In genomic region chr1:15212216-15212988, GRCh38 we compare ENCODE assay signal across 24 cellular contexts. TPM values are rescaled to one million over a fixed set of nuclear protein-coding genes. Genes with fewer than 3 reads are reported as not detected.
DNase-seq lines count a peak whose midpoint lies in the region; ATAC-seq, FAIRE-seq and TF ChIP-seq lines count a peak whose summit lies in the region.
"Had no signal": no experiment of that assay in that cellular context is flagged by ENCODE, and none has a peak within 500 bp of the region (broad histone marks: within the 10 kb centered on the region; RNA-seq: fewer than 3 reads in every experiment).

No MANE protein-coding gene starts in this region.

- no peaks in the 10 kb centered on the region for H3K9me3 Mint-ChIP-seq in activated naive CD4-positive, alpha-beta T cell treated with anti-CD3 and anti-CD28 coated beads for 36 hours
- H3K9me3 Mint-ChIP-seq: activated CD4-positive, alpha-beta T cell treated with anti-CD3 and anti-CD28 coated beads, Interleukin-2, amount 10 ng/mL, durations not matched to agents 7 days and 5 days; activated naive CD4-positive, alpha-beta T cell treated with anti-CD3 and anti-CD28 coated beads, Interleukin-2, amount 10 ng/mL, durations not matched to agents 7 days and 5 days had no signal

- H3K79me2 ChIP-seq in fibroblast of lung (ENCODE audit: control insufficient read depth, insufficient read depth, low read length), result no peaks in the 10 kb centered on the region

- H2BK120ac ChIP-seq in neuronal stem cell (ENCODE audit: low read depth, low read length), result no peak overlapping the region

- H3K36me3 Mint-ChIP-seq in activated naive CD4-positive, alpha-beta T cell treated with anti-CD3 and anti-CD28 coated beads for 36 hours (ENCODE audit: low read depth), result no peaks in the 10 kb centered on the region
- H3K36me3 Mint-ChIP-seq: activated naive CD4-positive, alpha-beta T cell treated with anti-CD3 and anti-CD28 coated beads, Interleukin-2, amount 10 ng/mL, durations not matched to agents 7 days and 5 days had no signal

- no peak overlapping the region for H3K4me3 Mint-ChIP-seq in activated naive CD4-positive, alpha-beta T cell treated with anti-CD3 and anti-CD28 coated beads for 36 hours
- H3K4me3 Mint-ChIP-seq: activated CD4-positive, alpha-beta T cell treated with anti-CD3 and anti-CD28 coated beads, Interleukin-2, amount 10 ng/mL, durations not matched to agents 7 days and 5 days; activated naive CD4-positive, alpha-beta T cell treated with anti-CD3 and anti-CD28 coated beads, Interleukin-2, amount 10 ng/mL, durations not matched to agents 7 days and 5 days had no signal

- WGBS in neuronal stem cell (ENCODE audit: extremely low coverage in 2 of 2, insufficient read length in 2 of 2, insufficient replicate concordance in 1 of 2), 2 donors, result no CpG with 5 or more reads among the region's 19 CpGs

- no peaks in the 10 kb centered on the region for H3K27me3 ChIP-seq in fibroblast of lung (ENCODE audit: control insufficient read depth, insufficient read depth, low read length)
- H3K27me3 ChIP-seq in neuronal stem cell (ENCODE audit: control insufficient read depth in 3 of 3, insufficient read depth in 3 of 3, low read depth in 1 of 3, low read length in 3 of 3), result no peaks in the 10 kb centered on the region
- H3K27me3 ChIP-seq: BLaER1 treated with 17β-estradiol and CSF1 and Interleukin-3, amounts not matched to agents 10 nM and 100 nM; brain microvascular endothelial cell; heart right ventricle; suprapubic skin had no signal

- peak overlapping the region; percentile 30 for H2AK5ac ChIP-seq in neuronal stem cell (ENCODE audit: low read depth, low read length)

- peak; percentile 17 for DNase-seq in activated effector memory CD4-positive, alpha-beta T cell treated with anti-CD3 and anti-CD28 coated beads, Interleukin-2, amount 50 U/mL, for 16 hours
- DNase-seq in activated effector memory CD4-positive, alpha-beta T cell treated with Interleukin-2 at 50 U/mL for 16 hours, result no peak
- no peak for DNase-seq in fibroblast of lung (ENCODE audit: low read depth in 2 of 2)
- no peak for DNase-seq in neuronal stem cell (ENCODE audit: low spot score)
- DNase-seq in urothelium cell line (ENCODE audit: low spot score), result no peak
- DNase-seq in HEK293T (ENCODE audit: extremely low spot score), result no peak
- no peak for DNase-seq in activated naive CD4-positive, alpha-beta T cell treated with anti-CD3 and anti-CD28 coated beads for 36 hours
- DNase-seq: 8988T; activated CD4-positive, alpha-beta T cell treated with anti-CD3 and anti-CD28 coated beads, Interleukin-2, amount 10 ng/mL, durations not matched to agents 7 days and 5 days; activated naive CD4-positive, alpha-beta T cell treated with anti-CD3 and anti-CD28 coated beads, Interleukin-2, amount 10 ng/mL, durations not matched to agents 7 days and 5 days; brain microvascular endothelial cell; GOT3; heart right ventricle; islet precursor cell; KBM-7; NCI-H1048; NCI-H524 treated with DMSO at 0.1 percent for 48 hours; occipital lobe; PC-9; stimulated activated CD4-positive, alpha-beta T cell treated with anti-CD3 and anti-CD28 coated beads, Interleukin-4, amount 100 ng/mL, for 1 hour had no signal

- intact Hi-C loops in activated naive CD4-positive, alpha-beta T cell treated with anti-CD3 and anti-CD28 coated beads for 36 hours (cut with micrococcal nuclease), result no loop called here

- no peak overlapping the region for H3K4me3 ChIP-seq in fibroblast of lung (replicated peaks in 1 of 4; ENCODE audit: control extremely low read depth in 1 of 4, insufficient read depth in 1 of 4, low read depth in 3 of 4, low read length in 4 of 4)
- no peak overlapping the region for H3K4me3 ChIP-seq in neuronal stem cell (ENCODE audit: low read length in 2 of 2)
- H3K4me3 ChIP-seq: BLaER1 treated with 17β-estradiol and CSF1 and Interleukin-3, amounts not matched to agents 10 nM and 100 nM; heart right ventricle; PC-9; suprapubic skin had no signal

- no peak overlapping the region for H2BK15ac ChIP-seq in neuronal stem cell (ENCODE audit: low read length)

- H4K8ac ChIP-seq in neuronal stem cell (ENCODE audit: low read depth, low read length), result peak overlapping the region; percentile 31

- POLR2A ChIA-PET in HEK293T (lab: Yijun Ruan, JAX), result interaction anchor here (1.1 kb wide), 1 partner anchor 9 kb away, joined by 3 read pairs; no protein-coding TSS in a partner anchor

- no peak for ATAC-seq in GM18502 (IDR thresholded peaks at IDR 0.05; ENCODE audit: poor library complexity, unreplicated experiment)

- H3K4ac ChIP-seq in neuronal stem cell (ENCODE audit: low read length), result no peak overlapping the region

- peak overlapping the region; percentile 92 for H3K18ac ChIP-seq in neuronal stem cell (ENCODE audit: low read length)

- peak overlapping the region; percentile 0 for H3K23ac ChIP-seq in neuronal stem cell (ENCODE audit: low read depth, low read length, poor library complexity)

- no peaks in the 10 kb centered on the region for H3K79me1 ChIP-seq in neuronal stem cell (ENCODE audit: low read depth, low read length)

- H3K36me3 ChIP-seq in fibroblast of lung (ENCODE audit: control insufficient read depth, insufficient read depth, low read length), result peaks cover 1% of the 10 kb centered on the region
- H3K36me3 ChIP-seq in neuronal stem cell (replicated peaks in 1 of 2; ENCODE audit: control insufficient read depth in 2 of 2, insufficient read depth in 2 of 2, low read length in 2 of 2), result peaks cover 0 to 4% of the 10 kb centered on the region in 2 donors
- H3K36me3 ChIP-seq: brain microvascular endothelial cell, suprapubic skin had no signal

- peak overlapping the region; percentile 17 for H4K91ac ChIP-seq in neuronal stem cell (ENCODE audit: low read depth, low read length, poor library complexity)

- no peak overlapping the region for H3K27ac Mint-ChIP-seq in activated naive CD4-positive, alpha-beta T cell treated with anti-CD3 and anti-CD28 coated beads for 36 hours
- H3K27ac Mint-ChIP-seq: activated CD4-positive, alpha-beta T cell treated with anti-CD3 and anti-CD28 coated beads, Interleukin-2, amount 10 ng/mL, durations not matched to agents 7 days and 5 days; activated naive CD4-positive, alpha-beta T cell treated with anti-CD3 and anti-CD28 coated beads, Interleukin-2, amount 10 ng/mL, durations not matched to agents 7 days and 5 days had no signal

- H3K27me3 Mint-ChIP-seq in activated naive CD4-positive, alpha-beta T cell treated with anti-CD3 and anti-CD28 coated beads for 36 hours (ENCODE audit: low read depth), result peaks cover 5% of the 10 kb centered on the region

- no peak for TF ChIP-seq CTCF in fibroblast of lung (conservative IDR thresholded peaks at IDR 0.05 in 1 of 2, IDR thresholded peaks at IDR 0.05 in 1 of 2; ENCODE audit: low read depth in 1 of 2, low read length in 2 of 2)

- H3K27ac ChIP-seq in fibroblast of lung (ENCODE audit: insufficient read depth, low read length), result peak overlapping the region; percentile 22
- peak overlapping the region; percentile 97 for H3K27ac ChIP-seq in neuronal stem cell (replicated peaks; ENCODE audit: low read length)
- H3K27ac ChIP-seq: BLaER1 treated with 17β-estradiol and CSF1 and Interleukin-3, amounts not matched to agents 10 nM and 100 nM; brain microvascular endothelial cell; PC-9; suprapubic skin had no signal

- CTCF ChIA-PET in HEK293T (lab: Yijun Ruan, JAX), result no interaction called here
- CTCF ChIA-PET in activated naive CD4-positive, alpha-beta T cell treated with anti-CD3 and anti-CD28 coated beads for 36 hours (lab: Charles Lee), result interaction anchor here (1.8 kb wide), 1 partner anchor 59 kb away, joined by 5 read pairs; no protein-coding TSS in a partner anchor

- peak overlapping the region; percentile 51 for H2BK12ac ChIP-seq in neuronal stem cell (ENCODE audit: low read length)

- H2AFZ ChIP-seq in fibroblast of lung (ENCODE audit: low read length), result no peak overlapping the region
- H2AFZ ChIP-seq in neuronal stem cell (ENCODE audit: low read length), result no peak overlapping the region
- H2AFZ ChIP-seq: PC-9 had no signal

- no peaks in the 10 kb centered on the region for H3K4me1 Mint-ChIP-seq in activated naive CD4-positive, alpha-beta T cell treated with anti-CD3 and anti-CD28 coated beads for 36 hours (ENCODE audit: low read depth)
- H3K4me1 Mint-ChIP-seq: activated CD4-positive, alpha-beta T cell treated with anti-CD3 and anti-CD28 coated beads, Interleukin-2, amount 10 ng/mL, durations not matched to agents 7 days and 5 days; activated naive CD4-positive, alpha-beta T cell treated with anti-CD3 and anti-CD28 coated beads, Interleukin-2, amount 10 ng/mL, durations not matched to agents 7 days and 5 days had no signal

- no peak overlapping the region for H3K14ac ChIP-seq in neuronal stem cell (ENCODE audit: low read length)

- H3K9ac ChIP-seq in fibroblast of lung (ENCODE audit: insufficient read depth, low read length) (no peak overlapping the region), neuronal stem cell (ENCODE audit: low read depth, low read length, poor library complexity) (no peak overlapping the region)

- peak; percentile 32 for FAIRE-seq in urothelium cell line (lab: Jason Lieb, UNC)
- FAIRE-seq: TTC549 had no signal

- no peaks in the 10 kb centered on the region for H4K20me1 ChIP-seq in fibroblast of lung (ENCODE audit: control insufficient read depth, extremely low read depth, insufficient read depth, low read length)

- H3K4me1 ChIP-seq in fibroblast of lung (ENCODE audit: control insufficient read depth, extremely low read depth, insufficient read depth, low read length), result peaks cover 30% of the 10 kb centered on the region
- peaks cover 24 to 31% of the 10 kb centered on the region in 2 donors for H3K4me1 ChIP-seq in neuronal stem cell (ENCODE audit: control insufficient read depth in 2 of 2, insufficient read depth in 1 of 2, low read depth in 1 of 2, low read length in 2 of 2)

- peak overlapping the region; percentile 7 for H2BK5ac ChIP-seq in neuronal stem cell (ENCODE audit: low read length)

- no peaks in the 10 kb centered on the region for H3K9me3 ChIP-seq in fibroblast of lung (ENCODE audit: control insufficient read depth, insufficient read depth, low read depth, low read length)
- peaks cover 0 to 3% of the 10 kb centered on the region in 2 donors for H3K9me3 ChIP-seq in neuronal stem cell (replicated peaks in 1 of 2; ENCODE audit: control insufficient read depth in 2 of 2, insufficient read depth in 1 of 2, low read depth in 1 of 2, low read length in 2 of 2)
- H3K9me3 ChIP-seq: BLaER1 treated with 17β-estradiol and CSF1 and Interleukin-3, amounts not matched to agents 10 nM and 100 nM; heart right ventricle; suprapubic skin had no signal

- H3K4me2 ChIP-seq in fibroblast of lung (ENCODE audit: extremely low read depth, insufficient read depth, low read length), result peak overlapping the region; percentile 62
- H3K4me2 ChIP-seq in neuronal stem cell (ENCODE audit: insufficient read depth, low read length, poor library complexity, severe bottlenecking), result no peak overlapping the region
- H3K4me2 ChIP-seq: PC-9 had no signal

RNA-seq across cellular contexts. Expression of gene FHAD1, which starts 34.6 kb away (rescaled TPM):
- total RNA-seq in fibroblast of lung, result 0.66 and 0.77 TPM in 2 replicates
- polyA plus RNA-seq in fibroblast of lung, result 0.09 and 0.37 TPM in 2 replicates
- 0.19 and 0.37 TPM in 2 replicates for polyA plus RNA-seq in fibroblast of lung (2012)
- polyA minus RNA-seq in fibroblast of lung (ENCODE audit: low replicate concordance), result not detected in 2 replicates
- 1.8 TPM for polyA plus RNA-seq in neuronal stem cell (2013, experiment 1 of 2)
- 1.8 TPM for polyA plus RNA-seq in neuronal stem cell (2013, experiment 2 of 2)
- total RNA-seq in activated naive CD4-positive, alpha-beta T cell treated with anti-CD3 and anti-CD28 coated beads for 36 hours, result under 1 TPM in 1 of 2 experiments, not detected in 1; 0.45 TPM
- total RNA-seq: activated CD4-positive, alpha-beta T cell treated with anti-CD3 and anti-CD28 coated beads, Interleukin-2, amount 10 ng/mL, durations not matched to agents 7 days and 5 days had no signal

RNA-seq across cellular contexts. Expression of gene TMEM51, which starts 58.9 kb away (rescaled TPM):
- total RNA-seq in fibroblast of lung, result 6.1 and 6.7 TPM in 2 replicates
- 11.6 and 19.0 TPM in 2 replicates for polyA plus RNA-seq in fibroblast of lung
- 11.0 and 16.2 TPM in 2 replicates for polyA plus RNA-seq in fibroblast of lung (2012)
- 2.1 and 3.7 TPM in 2 replicates for polyA minus RNA-seq in fibroblast of lung (ENCODE audit: low replicate concordance)
- 9.6 TPM for polyA plus RNA-seq in neuronal stem cell (2013, experiment 1 of 2)
- polyA plus RNA-seq in neuronal stem cell (2013, experiment 2 of 2), result 9.7 TPM
- total RNA-seq in activated naive CD4-positive, alpha-beta T cell treated with anti-CD3 and anti-CD28 coated beads for 36 hours, result under 1 TPM; 0.14 to 0.15 TPM
- total RNA-seq: activated CD4-positive, alpha-beta T cell treated with anti-CD3 and anti-CD28 coated beads, Interleukin-2, amount 10 ng/mL, durations not matched to agents 7 days and 5 days had no signal
